1 cellular context compared by ENCODE assay signal in the genomic region with DNA sequence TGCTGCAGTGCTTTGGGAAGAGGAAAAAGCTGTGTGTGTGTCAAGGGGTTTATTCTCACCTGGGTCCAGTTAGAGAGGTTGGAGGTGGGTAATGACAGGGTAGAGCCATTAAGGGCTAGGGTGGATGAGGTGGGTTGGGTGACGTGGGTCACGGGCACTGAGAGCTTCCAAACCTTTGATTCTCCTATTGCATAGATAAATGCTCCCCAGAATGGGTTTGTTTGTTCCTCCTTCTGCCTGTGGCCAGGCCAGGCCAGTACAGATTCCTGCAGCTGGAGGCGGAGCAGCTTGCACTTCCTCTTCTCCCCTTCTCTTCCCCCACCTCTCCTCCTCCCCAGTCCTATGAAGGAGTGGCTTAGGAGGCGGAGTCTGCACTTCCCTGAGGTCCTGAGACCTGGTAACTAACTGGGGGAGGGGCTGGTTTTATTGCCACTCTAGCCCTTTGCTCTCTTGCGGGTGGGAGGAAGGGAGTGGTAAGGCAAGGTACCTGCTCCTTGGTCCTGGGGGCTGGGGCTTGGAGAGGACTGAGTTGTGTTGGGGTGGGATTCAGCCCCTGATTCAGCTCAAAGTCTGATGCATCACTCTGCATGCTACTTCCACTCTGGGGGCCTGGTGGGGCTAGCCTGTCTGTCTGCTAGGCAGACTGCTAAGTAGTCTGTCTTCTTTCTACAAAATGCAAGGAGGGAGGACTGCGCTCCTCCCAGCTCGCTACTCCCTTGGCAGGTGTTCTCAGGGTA.
TF ChIP-seq lines count a peak whose summit lies in the region.

No MANE protein-coding gene starts in this region.

TF ChIP-seq in K562, 482 proteins besides CTCF, POLR2A, EP300 and RAD21 (continued from another document):
- TF ChIP-seq, protein P1, sequence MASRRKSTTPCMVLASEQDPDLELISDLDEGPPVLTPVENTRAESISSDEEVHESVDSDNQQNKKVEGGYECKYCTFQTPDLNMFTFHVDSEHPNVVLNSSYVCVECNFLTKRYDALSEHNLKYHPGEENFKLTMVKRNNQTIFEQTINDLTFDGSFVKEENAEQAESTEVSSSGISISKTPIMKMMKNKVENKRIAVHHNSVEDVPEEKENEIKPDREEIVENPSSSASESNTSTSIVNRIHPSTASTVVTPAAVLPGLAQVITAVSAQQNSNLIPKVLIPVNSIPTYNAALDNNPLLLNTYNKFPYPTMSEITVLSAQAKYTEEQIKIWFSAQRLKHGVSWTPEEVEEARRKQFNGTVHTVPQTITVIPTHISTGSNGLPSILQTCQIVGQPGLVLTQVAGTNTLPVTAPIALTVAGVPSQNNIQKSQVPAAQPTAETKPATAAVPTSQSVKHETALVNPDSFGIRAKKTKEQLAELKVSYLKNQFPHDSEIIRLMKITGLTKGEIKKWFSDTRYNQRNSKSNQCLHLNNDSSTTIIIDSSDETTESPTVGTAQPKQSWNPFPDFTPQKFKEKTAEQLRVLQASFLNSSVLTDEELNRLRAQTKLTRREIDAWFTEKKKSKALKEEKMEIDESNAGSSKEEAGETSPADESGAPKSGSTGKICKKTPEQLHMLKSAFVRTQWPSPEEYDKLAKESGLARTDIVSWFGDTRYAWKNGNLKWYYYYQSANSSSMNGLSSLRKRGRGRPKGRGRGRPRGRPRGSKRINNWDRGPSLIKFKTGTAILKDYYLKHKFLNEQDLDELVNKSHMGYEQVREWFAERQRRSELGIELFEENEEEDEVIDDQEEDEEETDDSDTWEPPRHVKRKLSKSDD (conservative IDR thresholded peaks at IDR 0.05; ENCODE audit: low read length): no peak
- TF ChIP-seq DPF2 (IDR thresholded peaks at IDR 0.05): peak; percentile 47; the same call in 1 of the 2 replicates
- TF ChIP-seq, protein P2, sequence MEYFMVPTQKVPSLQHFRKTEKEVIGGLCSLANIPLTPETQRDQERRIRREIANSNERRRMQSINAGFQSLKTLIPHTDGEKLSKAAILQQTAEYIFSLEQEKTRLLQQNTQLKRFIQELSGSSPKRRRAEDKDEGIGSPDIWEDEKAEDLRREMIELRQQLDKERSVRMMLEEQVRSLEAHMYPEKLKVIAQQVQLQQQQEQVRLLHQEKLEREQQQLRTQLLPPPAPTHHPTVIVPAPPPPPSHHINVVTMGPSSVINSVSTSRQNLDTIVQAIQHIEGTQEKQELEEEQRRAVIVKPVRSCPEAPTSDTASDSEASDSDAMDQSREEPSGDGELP (CRISPR knock-in tag; IDR thresholded peaks at IDR 0.05; ENCODE audit: borderline replicate concordance): peak; percentile 83
- TF ChIP-seq ETV1 (tag; conservative IDR thresholded peaks at IDR 0.05; ENCODE audit: low read depth): peak; percentile 65
- TF ChIP-seq, protein P3, sequence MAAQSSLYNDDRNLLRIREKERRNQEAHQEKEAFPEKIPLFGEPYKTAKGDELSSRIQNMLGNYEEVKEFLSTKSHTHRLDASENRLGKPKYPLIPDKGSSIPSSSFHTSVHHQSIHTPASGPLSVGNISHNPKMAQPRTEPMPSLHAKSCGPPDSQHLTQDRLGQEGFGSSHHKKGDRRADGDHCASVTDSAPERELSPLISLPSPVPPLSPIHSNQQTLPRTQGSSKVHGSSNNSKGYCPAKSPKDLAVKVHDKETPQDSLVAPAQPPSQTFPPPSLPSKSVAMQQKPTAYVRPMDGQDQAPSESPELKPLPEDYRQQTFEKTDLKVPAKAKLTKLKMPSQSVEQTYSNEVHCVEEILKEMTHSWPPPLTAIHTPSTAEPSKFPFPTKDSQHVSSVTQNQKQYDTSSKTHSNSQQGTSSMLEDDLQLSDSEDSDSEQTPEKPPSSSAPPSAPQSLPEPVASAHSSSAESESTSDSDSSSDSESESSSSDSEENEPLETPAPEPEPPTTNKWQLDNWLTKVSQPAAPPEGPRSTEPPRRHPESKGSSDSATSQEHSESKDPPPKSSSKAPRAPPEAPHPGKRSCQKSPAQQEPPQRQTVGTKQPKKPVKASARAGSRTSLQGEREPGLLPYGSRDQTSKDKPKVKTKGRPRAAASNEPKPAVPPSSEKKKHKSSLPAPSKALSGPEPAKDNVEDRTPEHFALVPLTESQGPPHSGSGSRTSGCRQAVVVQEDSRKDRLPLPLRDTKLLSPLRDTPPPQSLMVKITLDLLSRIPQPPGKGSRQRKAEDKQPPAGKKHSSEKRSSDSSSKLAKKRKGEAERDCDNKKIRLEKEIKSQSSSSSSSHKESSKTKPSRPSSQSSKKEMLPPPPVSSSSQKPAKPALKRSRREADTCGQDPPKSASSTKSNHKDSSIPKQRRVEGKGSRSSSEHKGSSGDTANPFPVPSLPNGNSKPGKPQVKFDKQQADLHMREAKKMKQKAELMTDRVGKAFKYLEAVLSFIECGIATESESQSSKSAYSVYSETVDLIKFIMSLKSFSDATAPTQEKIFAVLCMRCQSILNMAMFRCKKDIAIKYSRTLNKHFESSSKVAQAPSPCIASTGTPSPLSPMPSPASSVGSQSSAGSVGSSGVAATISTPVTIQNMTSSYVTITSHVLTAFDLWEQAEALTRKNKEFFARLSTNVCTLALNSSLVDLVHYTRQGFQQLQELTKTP (IDR thresholded peaks at IDR 0.05; ENCODE audit: low read depth in 1 of 2, partially characterized antibody in 2 of 2): peak in 1 of 2 experiments; percentile 51
- TF ChIP-seq, protein P4, sequence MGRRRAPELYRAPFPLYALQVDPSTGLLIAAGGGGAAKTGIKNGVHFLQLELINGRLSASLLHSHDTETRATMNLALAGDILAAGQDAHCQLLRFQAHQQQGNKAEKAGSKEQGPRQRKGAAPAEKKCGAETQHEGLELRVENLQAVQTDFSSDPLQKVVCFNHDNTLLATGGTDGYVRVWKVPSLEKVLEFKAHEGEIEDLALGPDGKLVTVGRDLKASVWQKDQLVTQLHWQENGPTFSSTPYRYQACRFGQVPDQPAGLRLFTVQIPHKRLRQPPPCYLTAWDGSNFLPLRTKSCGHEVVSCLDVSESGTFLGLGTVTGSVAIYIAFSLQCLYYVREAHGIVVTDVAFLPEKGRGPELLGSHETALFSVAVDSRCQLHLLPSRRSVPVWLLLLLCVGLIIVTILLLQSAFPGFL (CRISPR knock-in tag; IDR thresholded peaks at IDR 0.05): no peak
- TF ChIP-seq MYC (IDR thresholded peaks at IDR 0.05; ENCODE audit: low read depth, low read length): 0 out of 2 replicates have a peak, but pooled peaks have one; percentile 37
- no peak for TF ChIP-seq MYC (CRISPR knock-in tag; IDR thresholded peaks at IDR 0.05; ENCODE audit: borderline replicate concordance, low read depth)
TF ChIP-seq in K562: peak in this region for 47.
